ENCODE assay signal across 16 cellular contexts in genomic region chr2:71944183-71944550, GRCh38.
"Had no signal": no experiment of that assay in that cellular context is flagged by ENCODE, and none has a peak within 500 bp of the region (broad histone marks: within the 10 kb centered on the region; RNA-seq: fewer than 3 reads in every experiment).

No MANE protein-coding gene starts in this region.

- H3K27me3 ChIP-seq: cardiac muscle cell, colonic mucosa, SJCRH30, suprapubic skin had no signal

- H3K4me3 ChIP-seq: cardiac muscle cell, colonic mucosa, SJCRH30, suprapubic skin had no signal

- H3K4me1 Mint-ChIP-seq: activated T-helper 17 cell treated with anti-CD3 and anti-CD28 coated beads, Interleukin-2, amount 50 U/mL, for 72 hours had no signal

- DNase-seq: activated CD4-positive, alpha-beta T cell treated with anti-CD3 and anti-CD28 coated beads, Interleukin-2, amount 50 U/mL, for 48 hours; activated naive CD4-positive, alpha-beta T cell treated with anti-CD3 and anti-CD28 coated beads for 36 hours; activated T-cell treated with anti-CD3 and anti-CD28 coated beads for 4 hours; colonic mucosa; effector CD8-positive, alpha-beta T cell; left colon; right cardiac atrium; SJCRH30; stimulated activated CD4-positive, alpha-beta T cell treated with anti-CD3 and anti-CD28 coated beads, Interleukin-1b, Interleukin-23, amount 100 ng/mL, for 48 hours; stimulated activated naive CD4-positive, alpha-beta T cell had no signal

- H3K4me3 Mint-ChIP-seq: activated naive CD4-positive, alpha-beta T cell treated with anti-CD3 and anti-CD28 coated beads for 36 hours; activated T-helper 17 cell treated with anti-CD3 and anti-CD28 coated beads, Interleukin-2, amount 50 U/mL, for 72 hours had no signal

- H3K9me3 Mint-ChIP-seq: activated naive CD4-positive, alpha-beta T cell treated with anti-CD3 and anti-CD28 coated beads for 36 hours; activated T-helper 17 cell treated with anti-CD3 and anti-CD28 coated beads, Interleukin-2, amount 50 U/mL, for 72 hours had no signal

- H3K27ac Mint-ChIP-seq: activated naive CD4-positive, alpha-beta T cell treated with anti-CD3 and anti-CD28 coated beads for 36 hours; activated T-helper 17 cell treated with anti-CD3 and anti-CD28 coated beads, Interleukin-2, amount 50 U/mL, for 72 hours had no signal

- H3K36me3 ChIP-seq: cardiac muscle cell, colonic mucosa, SJCRH30, suprapubic skin had no signal

- H3K27ac ChIP-seq: cardiac muscle cell, colonic mucosa, epithelial cell of prostate, parathyroid adenoma, SJCRH30 had no signal

- H3K9me3 ChIP-seq: colonic mucosa, SJCRH30, suprapubic skin had no signal

- H3K4me1 ChIP-seq: colonic mucosa, parathyroid adenoma, SJCRH30 had no signal

- H3K9ac ChIP-seq: parathyroid adenoma had no signal

- ATAC-seq: activated CD4-positive, CD25-positive, alpha-beta regulatory T cell treated with anti-CD3 and anti-CD28 coated beads, Interleukin-2, amount 50 U/mL, for 24 hours; activated T-helper 17 cell treated with anti-CD3 and anti-CD28 coated beads, Interleukin-2, amount 50 U/mL, for 72 hours; left colon had no signal
